22 cellular contexts compared by ENCODE assay signal in genomic region chr5:3517331-3517730, GRCh38.
A peak's percentile ranks its signal among the peaks of the same experiment; 100 is the strongest.
DNase-seq lines count a peak whose midpoint lies in the region; ATAC-seq and TF ChIP-seq lines count a peak whose summit lies in the region.
"Had no signal": no experiment of that assay in that cellular context is flagged by ENCODE, and none has a peak within 500 bp of the region (broad histone marks: within the 10 kb centered on the region; RNA-seq: fewer than 3 reads in every experiment).

No MANE protein-coding gene starts in this region.

- WGBS in testis, 2 donors = 43 to 59% methylated on average over 9 of the region's 9 CpGs

- H3K27me3 ChIP-seq in GM23338 (ENCODE audit: insufficient read depth) = no peaks in the 10 kb centered on the region
- H3K27me3 ChIP-seq in testis = no peaks in the 10 kb centered on the region
- H3K27me3 ChIP-seq: BLaER1 had no signal

- H3K4me1 Mint-ChIP-seq in GM23338 (peaks cover 31% of the 10 kb centered on the region), T-helper 17 cell (no peaks in the 10 kb centered on the region)
- H3K4me1 Mint-ChIP-seq: CD4-positive, alpha-beta memory T cell had no signal

- H3K27ac Mint-ChIP-seq in GM23338 = no peak overlapping the region
- no peak overlapping the region for H3K27ac Mint-ChIP-seq in T-helper 17 cell
- H3K27ac Mint-ChIP-seq: CD4-positive, alpha-beta memory T cell; HFFc6 had no signal

- H3K27ac ChIP-seq in GM23338 (ENCODE audit: low read depth) (no peak overlapping the region), testis (no peak overlapping the region)
- H3K27ac ChIP-seq: A549, BLaER1, HL-60, PC-9, RWPE1 had no signal

- TF ChIP-seq CTCF in GM23338 (conservative IDR thresholded peaks at IDR 0.05; ENCODE audit: low read depth in 2 of 2) (no peak), testis (IDR thresholded peaks at IDR 0.05) (no peak)

- no peaks in the 10 kb centered on the region for H3K36me3 Mint-ChIP-seq in GM23338 (ENCODE audit: low read depth)
- no peaks in the 10 kb centered on the region for H3K36me3 Mint-ChIP-seq in T-helper 17 cell (ENCODE audit: low read depth)
- H3K36me3 Mint-ChIP-seq: CD4-positive, alpha-beta memory T cell had no signal

- H3K4me1 ChIP-seq in GM23338 (ENCODE audit: insufficient read depth) = peaks cover 6% of the 10 kb centered on the region
- H3K4me1 ChIP-seq in testis = no peaks in the 10 kb centered on the region
- H3K4me1 ChIP-seq: A549, BLaER1 had no signal

- H3K4me3 ChIP-seq in GM23338 (no peak overlapping the region), testis (no peak overlapping the region)
- H3K4me3 ChIP-seq: A549, BLaER1, PC-9 had no signal

- H3K79me2 ChIP-seq in GM23338 (replicated peaks; ENCODE audit: insufficient read depth) = no peaks in the 10 kb centered on the region

- no peak overlapping the region for H2AFZ ChIP-seq in GM23338
- H2AFZ ChIP-seq: PC-9 had no signal

- no peaks in the 10 kb centered on the region for H3K9me2 ChIP-seq in GM23338 (ENCODE audit: insufficient read depth)

- H4K20me1 ChIP-seq in GM23338 (replicated peaks; ENCODE audit: insufficient read depth) = no peaks in the 10 kb centered on the region
- H4K20me1 ChIP-seq: BLaER1 had no signal

- ATAC-seq in GM23338 (peak; percentile 77), HG03378 (IDR thresholded peaks at IDR 0.05; ENCODE audit: unreplicated experiment) (no peak), T-helper 17 cell (no peak)
- ATAC-seq: A549 had no signal

- intact Hi-C loops in testis (cut with DNase I; ENCODE audit: low total_unique reads) = no loop called here

- TF ChIP-seq POLR2A in testis (IDR thresholded peaks at IDR 0.05) = no peak

- H3K27me3 Mint-ChIP-seq in GM23338 (ENCODE audit: insufficient read depth, low read depth, poor library complexity) (peaks cover 1% of the 10 kb centered on the region), T-helper 17 cell (no peaks in the 10 kb centered on the region)
- H3K27me3 Mint-ChIP-seq: CD4-positive, alpha-beta memory T cell had no signal

- no peak overlapping the region for H3K4me3 Mint-ChIP-seq in GM23338
- H3K4me3 Mint-ChIP-seq in T-helper 17 cell = no peak overlapping the region
- H3K4me3 Mint-ChIP-seq: CD4-positive, alpha-beta memory T cell; HFFc6 had no signal

- H3K9me3 Mint-ChIP-seq in GM23338 = no peaks in the 10 kb centered on the region

- DNase-seq in GM23338 (ENCODE audit: low spot score) = peak; percentile 46
- DNase-seq in ecto neural progenitor cell (ENCODE audit: low spot score) = peak; percentile 64
- peak; percentile 18 for DNase-seq in medulla oblongata (ENCODE audit: extremely low spot score)
- DNase-seq in pons (ENCODE audit: low spot score) = peak; percentile 12
- DNase-seq in testis = no peak
- no peak for DNase-seq in T-helper 17 cell
- DNase-seq: CD4-positive, alpha-beta memory T cell; DMS153; EL; HFFc6; IMR-90; NCI-H1417; NCI-H187; NCI-H226; NCI-H524; PC-9; SIG-M5 had no signal

- H3F3A ChIP-seq in GM23338 (replicated peaks; ENCODE audit: low read depth) = no peaks in the 10 kb centered on the region

- H3K9me3 ChIP-seq in testis = no peaks in the 10 kb centered on the region
- H3K9me3 ChIP-seq in T-helper 17 cell (ENCODE audit: control insufficient read depth, low read length, poor library complexity, severe bottlenecking) = no peaks in the 10 kb centered on the region
- H3K9me3 ChIP-seq: A549, BLaER1 had no signal

- no peak overlapping the region for H3K4me2 ChIP-seq in GM23338
- H3K4me2 ChIP-seq: A549, BLaER1, PC-9 had no signal

- no peaks in the 10 kb centered on the region for H3K36me3 ChIP-seq in GM23338 (ENCODE audit: insufficient read depth)
- no peaks in the 10 kb centered on the region for H3K36me3 ChIP-seq in testis (ENCODE audit: low read depth, missing control alignments)
- H3K36me3 ChIP-seq: BLaER1 had no signal

TF ChIP-seq in GM23338, 12 proteins besides CTCF, POLR2A, EP300 and RAD21 (continues in another document):
- TF ChIP-seq ZNF331 (CRISPR knock-in tag; IDR thresholded peaks at IDR 0.05; ENCODE audit: low read depth) (no peak), STAT1 (IDR thresholded peaks at IDR 0.05; ENCODE audit: unreplicated experiment) (no peak), ZNF114 (CRISPR knock-in tag; IDR thresholded peaks at IDR 0.05) (no peak), EZH2 (IDR thresholded peaks at IDR 0.05; ENCODE audit: low read depth, unreplicated experiment) (no peak), NANOG (IDR thresholded peaks at IDR 0.05; ENCODE audit: borderline replicate concordance) (no peak), EZH2phosphoT487 (IDR thresholded peaks at IDR 0.05; ENCODE audit: unreplicated experiment) (no peak), REST (IDR thresholded peaks at IDR 0.05; ENCODE audit: unreplicated experiment) (no peak), POLR2AphosphoS5 (IDR thresholded peaks at IDR 0.05; ENCODE audit: low read depth) (no peak), CREB1 (CRISPR knock-in tag; IDR thresholded peaks at IDR 0.05; ENCODE audit: low read depth) (no peak)

Comparison
In these comparisons a context has a peak if more than half of its experiments do, and no peak if none do; other contexts are left out.
1. DNase-seq: peak in GM23338 (single experiment), ecto neural progenitor cell (single experiment), medulla oblongata (single experiment) and pons (single experiment); none in testis (single experiment) and T-helper 17 cell (0 of 3).